1 cellular context compared by ENCODE assay signal in genomic region chr10:627032-627992, GRCh38.
TF ChIP-seq lines count a peak whose summit lies in the region.

No MANE protein-coding gene starts in this region.

TF ChIP-seq in K562, 482 proteins besides CTCF, POLR2A, EP300 and RAD21 (continued from another document):
- TF ChIP-seq MGA (IDR thresholded peaks at IDR 0.05): peak; percentile 51; the same call in 1 of the 2 replicates
- no peak for TF ChIP-seq DNMT1 (IDR thresholded peaks at IDR 0.05)
- TF ChIP-seq L3MBTL2 (IDR thresholded peaks at IDR 0.05): peak; percentile 70; the same call in 1 of the 2 replicates
- no peak for TF ChIP-seq CSDE1 (IDR thresholded peaks at IDR 0.05)
